In genomic region chr1:39294531-39294930, GRCh38 we compare ENCODE assay signal across 1 cellular context.
TF ChIP-seq lines count a peak whose summit lies in the region.

No MANE protein-coding gene starts in this region.

TF ChIP-seq in HepG2, 621 proteins besides CTCF, POLR2A, EP300 and RAD21 (continued from another document):
- TF ChIP-seq ZBTB40 (IDR thresholded peaks at IDR 0.05) (no peak), ZBTB40 (CRISPR knock-in tag; IDR thresholded peaks at IDR 0.05) (no peak), ZNF780A (CRISPR knock-in tag; IDR thresholded peaks at IDR 0.05) (no peak), ASH2L (IDR thresholded peaks at IDR 0.05; ENCODE audit: insufficient read length, low read depth, low read length) (no peak), ZNF138 (CRISPR knock-in tag; IDR thresholded peaks at IDR 0.05; ENCODE audit: low read depth) (no peak), MLXIP (CRISPR knock-in tag; IDR thresholded peaks at IDR 0.05; ENCODE audit: borderline replicate concordance) (no peak), CCAR2 (optimal IDR thresholded peaks at IDR 0.05; ENCODE audit: low read depth, low read length) (no peak), LCORL (IDR thresholded peaks at IDR 0.05) (no peak), LCORL (CRISPR knock-in tag; IDR thresholded peaks at IDR 0.05) (no peak), FOXA1 (IDR thresholded peaks at IDR 0.05) (no peak), FOXA1 (CRISPR knock-in tag; IDR thresholded peaks at IDR 0.05) (no peak), ZNF614 (CRISPR knock-in tag; IDR thresholded peaks at IDR 0.05; ENCODE audit: borderline replicate concordance) (no peak), ZNF598 (CRISPR knock-in tag; IDR thresholded peaks at IDR 0.05; ENCODE audit: borderline replicate concordance) (no peak)
- TF ChIP-seq, protein P1, sequence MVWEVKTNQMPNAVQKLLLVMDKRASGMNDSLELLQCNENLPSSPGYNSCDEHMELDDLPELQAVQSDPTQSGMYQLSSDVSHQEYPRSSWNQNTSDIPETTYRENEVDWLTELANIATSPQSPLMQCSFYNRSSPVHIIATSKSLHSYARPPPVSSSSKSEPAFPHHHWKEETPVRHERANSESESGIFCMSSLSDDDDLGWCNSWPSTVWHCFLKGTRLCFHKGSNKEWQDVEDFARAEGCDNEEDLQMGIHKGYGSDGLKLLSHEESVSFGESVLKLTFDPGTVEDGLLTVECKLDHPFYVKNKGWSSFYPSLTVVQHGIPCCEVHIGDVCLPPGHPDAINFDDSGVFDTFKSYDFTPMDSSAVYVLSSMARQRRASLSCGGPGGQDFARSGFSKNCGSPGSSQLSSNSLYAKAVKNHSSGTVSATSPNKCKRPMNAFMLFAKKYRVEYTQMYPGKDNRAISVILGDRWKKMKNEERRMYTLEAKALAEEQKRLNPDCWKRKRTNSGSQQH (CRISPR knock-in tag; IDR thresholded peaks at IDR 0.05; ENCODE audit: low read depth) = no peak
